In the genomic region with DNA sequence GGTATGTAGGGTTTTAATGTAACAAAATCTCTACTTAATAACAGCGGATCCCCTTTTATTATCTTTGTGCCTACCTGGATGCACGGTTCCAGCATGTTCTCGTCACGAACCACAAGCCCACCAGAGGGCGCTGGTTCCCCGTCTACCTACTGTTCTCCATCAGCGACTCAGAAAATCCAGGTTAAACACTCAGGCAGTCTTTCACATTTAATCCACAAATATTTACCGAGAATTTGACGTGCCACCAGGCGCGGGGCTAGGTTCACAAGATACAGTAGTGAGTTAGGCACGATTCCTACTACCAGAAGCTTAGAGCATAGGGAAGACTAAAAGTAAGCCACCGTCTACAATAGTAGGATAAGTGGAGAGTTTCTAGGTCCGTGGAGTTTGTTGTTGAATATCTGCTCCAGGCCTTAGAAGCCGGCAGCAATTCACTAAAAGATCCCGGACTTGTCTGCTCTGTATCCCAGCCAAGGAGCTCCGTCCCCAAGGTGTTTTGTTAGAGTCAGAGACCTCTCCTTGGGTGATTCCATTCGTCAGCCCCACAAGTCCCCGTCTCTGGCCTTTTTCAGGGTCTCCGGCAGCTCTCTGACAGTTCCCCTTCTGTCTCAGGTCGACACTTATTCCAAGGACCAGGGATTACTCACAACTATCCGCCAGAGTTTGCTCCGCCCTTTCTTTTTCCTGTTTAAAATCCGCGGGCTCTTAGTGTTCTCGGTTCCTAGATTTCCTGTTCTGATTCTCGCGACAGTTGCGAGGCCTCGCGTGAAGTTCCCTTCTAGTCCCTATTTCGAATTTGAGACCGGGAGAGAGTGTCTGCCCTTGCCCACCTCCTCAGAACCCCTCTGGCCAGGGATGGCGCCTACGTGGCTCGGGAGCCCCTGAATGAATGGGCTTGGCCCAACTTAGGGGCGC, we compare ENCODE assay signal across 8 cellular contexts. TPM values are rescaled to one million over a fixed set of nuclear protein-coding genes. Genes with fewer than 3 reads are reported as not detected.
A peak's percentile ranks its signal among the peaks of the same experiment; 100 is the strongest.
DNase-seq lines count a peak whose midpoint lies in the region; ATAC-seq and TF ChIP-seq lines count a peak whose summit lies in the region.

No MANE protein-coding gene starts in this region.

- H3K27ac ChIP-seq in cardiac muscle cell, result peak overlapping the region; percentile 99
- H3K27ac ChIP-seq in transverse colon, result peak overlapping the region; percentile 94 to 97 (median 96)

- in situ Hi-C loops in transverse colon (cut with MboI; ENCODE audit: low pct_ligation_motif_present in 1 of 4, low pct_unique_long_range_greater_than_20kb in 1 of 4, low sequenced_read_pairs in 3 of 4), result no loop called here

- peak; percentile 90 for TF ChIP-seq CTCF in GM10248 (IDR thresholded peaks at IDR 0.05; ENCODE audit: control extremely low read depth, extremely low read depth, low read depth, missing control alignments)
- peak; percentile 91 for TF ChIP-seq CTCF in cardiac muscle cell (IDR thresholded peaks at IDR 0.05; ENCODE audit: low read depth, low read length)
- TF ChIP-seq CTCF in transverse colon (IDR thresholded peaks at IDR 0.05), result peak; percentile 88 to 90 (median 89)

- peaks cover 31% of the 10 kb centered on the region for H3K4me1 ChIP-seq in cardiac muscle cell (ENCODE audit: low read depth)
- peaks cover 8 to 47% (median 35%) of the 10 kb centered on the region in 4 donors for H3K4me1 ChIP-seq in transverse colon

- no peak for TF ChIP-seq POLR2A in transverse colon (IDR thresholded peaks at IDR 0.05)

- no peaks in the 10 kb centered on the region for H3K9me3 Mint-ChIP-seq in activated naive CD8-positive, alpha-beta T cell treated with anti-CD3 and anti-CD28 coated beads, Interleukin-2, amount 10 ng/mL, durations not matched to agents 7 days and 5 days

- H3K36me3 ChIP-seq in cardiac muscle cell (no peaks in the 10 kb centered on the region), transverse colon (no peaks in the 10 kb centered on the region)

- peaks cover 28% of the 10 kb centered on the region for H3K27me3 Mint-ChIP-seq in activated naive CD8-positive, alpha-beta T cell treated with anti-CD3 and anti-CD28 coated beads, Interleukin-2, amount 10 ng/mL, durations not matched to agents 7 days and 5 days

- peaks cover 14% of the 10 kb centered on the region for H3K36me3 Mint-ChIP-seq in activated naive CD8-positive, alpha-beta T cell treated with anti-CD3 and anti-CD28 coated beads, Interleukin-2, amount 10 ng/mL, durations not matched to agents 7 days and 5 days

- H3K4me1 Mint-ChIP-seq in activated naive CD8-positive, alpha-beta T cell treated with anti-CD3 and anti-CD28 coated beads, Interleukin-2, amount 10 ng/mL, durations not matched to agents 7 days and 5 days, result peaks cover 34% of the 10 kb centered on the region

- H3K4me3 ChIP-seq in cardiac muscle cell (peak overlapping the region; percentile 54), transverse colon (peak overlapping the region; percentile 63 to 78 (median 74))

- H3K4me3 Mint-ChIP-seq in activated naive CD8-positive, alpha-beta T cell treated with anti-CD3 and anti-CD28 coated beads, Interleukin-2, amount 10 ng/mL, durations not matched to agents 7 days and 5 days, result peak overlapping the region; percentile 93

- DNase-seq in GM10248 (ENCODE audit: extremely low spot score), result peak; percentile 85
- DNase-seq in NCI-H1092 (lab: John Stamatoyannopoulos, UW), result peak; percentile 89
- peak; percentile 89 for DNase-seq in activated naive CD8-positive, alpha-beta T cell treated with anti-CD3 and anti-CD28 coated beads, Interleukin-2, amount 10 ng/mL, durations not matched to agents 7 days and 5 days
- DNase-seq in cardiac muscle cell (ENCODE audit: low read depth in 1 of 2, low spot score in 1 of 2), result peak; percentile 93 to 94
- DNase-seq in pons (ENCODE audit: low spot score), result peak; percentile 95
- DNase-seq in transverse colon, result peak; percentile 94

- ATAC-seq in HG02610 (IDR thresholded peaks at IDR 0.05; ENCODE audit: unreplicated experiment) (peak; percentile 37), SK-N-SH treated with all-trans-retinoic acid at 6 μM for 48 hours (peak; percentile 84)
- peak; percentile 55 for ATAC-seq in activated naive CD8-positive, alpha-beta T cell treated with anti-CD3 and anti-CD28 coated beads, Interleukin-2, amount 10 ng/mL, durations not matched to agents 7 days and 5 days (ENCODE audit: low read depth)

- WGBS in transverse colon (ENCODE audit: low coverage in 1 of 2), 2 donors, result 0 to 4% methylated on average over 5 to 37 of the region's 37 CpGs

- POLR2A ChIA-PET in GM10248 (lab: Yijun Ruan, JAX), result no interaction called here
- POLR2A ChIA-PET in activated naive CD8-positive, alpha-beta T cell treated with anti-CD3 and anti-CD28 coated beads, Interleukin-2, amount 10 ng/mL, durations not matched to agents 7 days and 5 days (lab: Charles Lee), result interaction anchor here (0.8 to 1.6 kb wide), 4 partner anchors 9 to 63 kb away, joined by 3 to 11 read pairs (median 4); a partner anchor contains a TSS

- TF ChIP-seq EP300 in transverse colon (IDR thresholded peaks at IDR 0.05; ENCODE audit: low read depth), result no peak

- H3K27me3 ChIP-seq in cardiac muscle cell (peaks cover 19% of the 10 kb centered on the region), transverse colon (peaks cover 5% of the 10 kb centered on the region)

- peak overlapping the region; percentile 82 for H3K27ac Mint-ChIP-seq in activated naive CD8-positive, alpha-beta T cell treated with anti-CD3 and anti-CD28 coated beads, Interleukin-2, amount 10 ng/mL, durations not matched to agents 7 days and 5 days

- intact Hi-C loops in transverse colon (cut with DNase I; ENCODE audit: low total_unique reads), result no loop called here

- H3K9me3 ChIP-seq in cardiac muscle cell (ENCODE audit: low read depth) (no peaks in the 10 kb centered on the region), transverse colon (no peaks in the 10 kb centered on the region)

- CTCF ChIA-PET in GM10248 (lab: Yijun Ruan, JAX), result interaction anchor here (0.7 to 23.4 kb wide), 16 partner anchors 8 to 568 kb away, joined by 3 to 855 read pairs (median 6); a partner anchor contains a TSS

TF ChIP-seq in SK-N-SH treated with all-trans-retinoic acid at 6 μM for 48 hours, 23 proteins besides CTCF, POLR2A, EP300 and RAD21 (continues in another document):
- TF ChIP-seq ISL1 (CRISPR knock-in tag; IDR thresholded peaks at IDR 0.05) (no peak), ZNF565 (CRISPR knock-in tag; conservative IDR thresholded peaks at IDR 0.05; ENCODE audit: low read depth) (no peak), GLIS3 (CRISPR knock-in tag; IDR thresholded peaks at IDR 0.05) (no peak), PPARA (CRISPR knock-in tag; IDR thresholded peaks at IDR 0.05; ENCODE audit: borderline replicate concordance) (no peak), ZC3H10 (CRISPR knock-in tag; IDR thresholded peaks at IDR 0.05) (no peak), BACH2 (CRISPR knock-in tag; IDR thresholded peaks at IDR 0.05; ENCODE audit: borderline replicate concordance) (no peak), TCF4 (CRISPR knock-in tag; IDR thresholded peaks at IDR 0.05; ENCODE audit: borderline replicate concordance) (no peak), CSDC2 (CRISPR knock-in tag; IDR thresholded peaks at IDR 0.05) (no peak), SNAI2 (CRISPR knock-in tag; IDR thresholded peaks at IDR 0.05) (no peak), ZNF70 (CRISPR knock-in tag; IDR thresholded peaks at IDR 0.05) (no peak)
- TF ChIP-seq, protein P1, sequence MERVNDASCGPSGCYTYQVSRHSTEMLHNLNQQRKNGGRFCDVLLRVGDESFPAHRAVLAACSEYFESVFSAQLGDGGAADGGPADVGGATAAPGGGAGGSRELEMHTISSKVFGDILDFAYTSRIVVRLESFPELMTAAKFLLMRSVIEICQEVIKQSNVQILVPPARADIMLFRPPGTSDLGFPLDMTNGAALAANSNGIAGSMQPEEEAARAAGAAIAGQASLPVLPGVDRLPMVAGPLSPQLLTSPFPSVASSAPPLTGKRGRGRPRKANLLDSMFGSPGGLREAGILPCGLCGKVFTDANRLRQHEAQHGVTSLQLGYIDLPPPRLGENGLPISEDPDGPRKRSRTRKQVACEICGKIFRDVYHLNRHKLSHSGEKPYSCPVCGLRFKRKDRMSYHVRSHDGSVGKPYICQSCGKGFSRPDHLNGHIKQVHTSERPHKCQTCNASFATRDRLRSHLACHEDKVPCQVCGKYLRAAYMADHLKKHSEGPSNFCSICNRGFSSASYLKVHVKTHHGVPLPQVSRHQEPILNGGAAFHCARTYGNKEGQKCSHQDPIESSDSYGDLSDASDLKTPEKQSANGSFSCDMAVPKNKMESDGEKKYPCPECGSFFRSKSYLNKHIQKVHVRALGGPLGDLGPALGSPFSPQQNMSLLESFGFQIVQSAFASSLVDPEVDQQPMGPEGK (CRISPR knock-in tag; IDR thresholded peaks at IDR 0.05; ENCODE audit: borderline replicate concordance), result no peak

RNA-seq across cellular contexts. Expression of a gene that starts 1.5 kb away (rescaled TPM):
- not detected for total RNA-seq in activated naive CD8-positive, alpha-beta T cell treated with anti-CD3 and anti-CD28 coated beads, Interleukin-2, amount 10 ng/mL, durations not matched to agents 7 days and 5 days
- total RNA-seq in cardiac muscle cell (50.1 and 52.9 TPM in 2 replicates), transverse colon (10 to 100 TPM in 2 of 4 donors, 1 to 10 TPM in 2; 3.8 to 18.8 (median 10.0) TPM)
- polyA plus RNA-seq in cardiac muscle cell, result 18.2 and 27.5 TPM in 2 replicates

RNA-seq across cellular contexts. Expression of a gene that starts 29.3 kb away (rescaled TPM):
- total RNA-seq in activated naive CD8-positive, alpha-beta T cell treated with anti-CD3 and anti-CD28 coated beads, Interleukin-2, amount 10 ng/mL, durations not matched to agents 7 days and 5 days, result 10 to 100 TPM; 66.1 to 68.6 TPM
- total RNA-seq in cardiac muscle cell (32.7 and 37.8 TPM in 2 replicates), transverse colon (100 to 1,000 TPM in 1 of 4 donors, 10 to 100 TPM in 3; 47.8 to 442 (median 53.1) TPM)
- polyA plus RNA-seq in cardiac muscle cell, result 23.3 and 23.4 TPM in 2 replicates

RNA-seq across cellular contexts. Expression of a gene that starts 29.4 kb away (rescaled TPM):
- 1 to 10 TPM; 1.1 to 1.4 TPM for total RNA-seq in activated naive CD8-positive, alpha-beta T cell treated with anti-CD3 and anti-CD28 coated beads, Interleukin-2, amount 10 ng/mL, durations not matched to agents 7 days and 5 days
- total RNA-seq in cardiac muscle cell, result 1.3 and 4.5 TPM in 2 replicates
- 2.4 and 7.7 TPM in 2 replicates for polyA plus RNA-seq in cardiac muscle cell
- total RNA-seq in transverse colon, result 1 to 10 TPM in 1 of 4 donors, under 1 TPM in 2, not detected in 1; 0.27 to 2.0 (median 0.64) TPM

Comparison
In these comparisons a context has a peak if more than half of its experiments do, and no peak if none do; other contexts are left out.
1. Peak in every context shown above with its lines: DNase-seq, ATAC-seq, H3K4me3 ChIP-seq and H3K27ac ChIP-seq.